ENCODE assay signal across 18 cellular contexts in the genomic region with DNA sequence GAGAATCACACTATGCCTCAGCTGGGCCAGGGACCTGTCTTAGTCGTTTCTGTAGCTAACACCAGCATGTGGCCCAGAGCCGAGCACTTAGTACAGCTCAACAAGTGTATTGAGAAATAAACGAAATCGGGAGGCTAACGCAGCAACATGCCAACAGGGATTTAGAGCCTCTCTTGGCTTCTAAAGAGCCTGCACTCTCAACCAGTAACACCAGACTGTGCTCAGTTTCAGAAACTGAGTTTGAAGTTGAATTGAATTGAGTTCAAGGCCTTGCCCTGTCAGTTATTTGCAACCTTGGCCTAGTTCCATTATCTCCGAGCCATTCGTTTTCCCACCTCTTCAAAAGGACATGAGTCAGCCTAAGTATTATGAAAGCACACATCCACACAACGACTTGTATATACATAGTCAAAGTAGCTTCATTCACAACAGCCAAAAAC.
DNase-seq lines count a peak whose midpoint lies in the region; ATAC-seq and TF ChIP-seq lines count a peak whose summit lies in the region.
"Had no signal": no experiment of that assay in that cellular context is flagged by ENCODE, and none has a peak within 500 bp of the region (broad histone marks: within the 10 kb centered on the region; RNA-seq: fewer than 3 reads in every experiment).

No MANE protein-coding gene starts in this region.

- no peaks in the 10 kb centered on the region for H3K27me3 ChIP-seq in sigmoid colon
- H3K27me3 ChIP-seq: BE2C had no signal

- no peak overlapping the region for H3K27ac Mint-ChIP-seq in activated T-cell treated with anti-CD3 and anti-CD28 coated beads, Interleukin-2, amount 50 U/mL, for 72 hours
- H3K27ac Mint-ChIP-seq: activated B cell treated with CpG ODN at 0.5 μM for 24 hours; effector memory CD8-positive, alpha-beta T cell had no signal

- H3K4me1 ChIP-seq in sigmoid colon = peaks cover 0 to 30% (median 29%) of the 10 kb centered on the region in 4 donors
- H3K4me1 ChIP-seq: BE2C, parathyroid adenoma had no signal

- no peaks in the 10 kb centered on the region for H3K36me3 Mint-ChIP-seq in activated T-cell treated with anti-CD3 and anti-CD28 coated beads, Interleukin-2, amount 50 U/mL, for 72 hours (ENCODE audit: insufficient read depth in 2 of 2)

- no peaks in the 10 kb centered on the region for H3K9me3 ChIP-seq in sigmoid colon
- H3K9me3 ChIP-seq: BE2C had no signal

- TF ChIP-seq CTCF in fibroblast of the aortic adventitia (IDR thresholded peaks at IDR 0.05; ENCODE audit: insufficient read depth, low read length) = no peak
- TF ChIP-seq CTCF in sigmoid colon (IDR thresholded peaks at IDR 0.05) = no peak

- no peak for TF ChIP-seq POLR2A in sigmoid colon (IDR thresholded peaks at IDR 0.05)

- no peak for ATAC-seq in activated T-cell treated with anti-CD3 and anti-CD28 coated beads, Interleukin-2, amount 50 U/mL, for 72 hours (replicated peaks in 1 of 2)
- ATAC-seq: effector memory CD8-positive, alpha-beta T cell had no signal

- peaks cover 7% of the 10 kb centered on the region for H3K27me3 Mint-ChIP-seq in activated T-cell treated with anti-CD3 and anti-CD28 coated beads, Interleukin-2, amount 50 U/mL, for 72 hours (ENCODE audit: low read depth)
- H3K27me3 Mint-ChIP-seq: activated B cell treated with CpG ODN at 0.5 μM for 24 hours had no signal

- no peaks in the 10 kb centered on the region for H3K4me1 Mint-ChIP-seq in activated T-cell treated with anti-CD3 and anti-CD28 coated beads, Interleukin-2, amount 50 U/mL, for 72 hours (ENCODE audit: low read depth)
- H3K4me1 Mint-ChIP-seq: activated B cell treated with CpG ODN at 0.5 μM for 24 hours had no signal

- TF ChIP-seq EP300 in sigmoid colon (IDR thresholded peaks at IDR 0.05) = peak in 2 of 4 donors; percentile 13 to 52

- H3K9me3 Mint-ChIP-seq in activated T-cell treated with anti-CD3 and anti-CD28 coated beads, Interleukin-2, amount 50 U/mL, for 72 hours = no peaks in the 10 kb centered on the region
- H3K9me3 Mint-ChIP-seq: activated B cell treated with CpG ODN at 0.5 μM for 24 hours; effector memory CD8-positive, alpha-beta T cell had no signal

- intact Hi-C loops in sigmoid colon (cut with DNase I) = loop anchor here (2.0 to 10.0 kb wide), 3 partner anchors 72 to 275 kb away; a partner anchor contains a TSS

- H3K27ac ChIP-seq in sigmoid colon = peak overlapping the region; percentile 64 to 77 (median 74)
- H3K27ac ChIP-seq: parathyroid adenoma had no signal

- DNase-seq in GM03348 (ENCODE audit: low spot score) = peak; percentile 17
- DNase-seq in amniotic epithelial cell (ENCODE audit: low read depth) = peak; percentile 38
- DNase-seq in fibroblast of the aortic adventitia (ENCODE audit: low read depth) = peak; percentile 78
- DNase-seq in sigmoid colon = peak; percentile 95
- DNase-seq in amygdala (lab: John Stamatoyannopoulos, UW) = no peak
- DNase-seq in activated CD4-positive, alpha-beta T cell treated with anti-CD3 and anti-CD28 coated beads, Interleukin-2, amount 50 U/mL, for 4 hours = no peak
- no peak for DNase-seq in activated T-cell treated with anti-CD3 and anti-CD28 coated beads, Interleukin-2, amount 50 U/mL, for 72 hours
- DNase-seq in UCSD-AML1 (lab: John Stamatoyannopoulos, UW; ENCODE audit: unreplicated experiment) = no peak
- DNase-seq: activated B cell treated with CpG ODN at 0.5 μM for 24 hours; activated T-cell treated with anti-CD3 and anti-CD28 coated beads for 4 hours; amniotic stem cell; BE2C; DND-41; effector memory CD8-positive, alpha-beta T cell; mesendoderm; NCI-H2081 treated with DMSO at 0.1 percent for 48 hours; stimulated activated CD4-positive, alpha-beta T cell treated with anti-CD3 and anti-CD28 coated beads, Interleukin-2, amount 100 ng/mL, for 24 hours had no signal

- H3K36me3 ChIP-seq in sigmoid colon = no peaks in the 10 kb centered on the region
- H3K36me3 ChIP-seq: BE2C had no signal

- no peak overlapping the region for H3K4me3 Mint-ChIP-seq in activated T-cell treated with anti-CD3 and anti-CD28 coated beads, Interleukin-2, amount 50 U/mL, for 72 hours
- H3K4me3 Mint-ChIP-seq: activated B cell treated with CpG ODN at 0.5 μM for 24 hours; effector memory CD8-positive, alpha-beta T cell had no signal

- no peak overlapping the region for H3K4me3 ChIP-seq in fibroblast of the aortic adventitia (ENCODE audit: low read depth, low read length)
- no peak overlapping the region for H3K4me3 ChIP-seq in sigmoid colon

- WGBS in sigmoid colon, 2 donors = 66 to 70% methylated on average over 8 of the region's 8 CpGs

Comparison
In these comparisons a context has a peak if more than half of its experiments do, and no peak if none do; other contexts are left out.
1. DNase-seq: peak in GM03348 (single experiment), amniotic epithelial cell (single experiment), fibroblast of the aortic adventitia (single experiment) and sigmoid colon (single experiment); none in amygdala (0 of 56), activated CD4-positive, alpha-beta T cell treated with anti-CD3 and anti-CD28 coated beads, Interleukin-2, amount 50 U/mL, for 4 hours (0 of 2), activated T-cell treated with anti-CD3 and anti-CD28 coated beads, Interleukin-2, amount 50 U/mL, for 72 hours (0 of 2) and UCSD-AML1 (single experiment).